ENCODE assay signal across 1 cellular context in genomic region chr4:7904942-7905341, GRCh38.
TF ChIP-seq lines count a peak whose summit lies in the region.

No MANE protein-coding gene starts in this region.

TF ChIP-seq in H1, 55 proteins besides CTCF, POLR2A, EP300 and RAD21:
- TF ChIP-seq RFX5 (IDR thresholded peaks at IDR 0.05; ENCODE audit: borderline replicate concordance, low read depth, low read length) (no peak), TBP (IDR thresholded peaks at IDR 0.05; ENCODE audit: low read depth, low read length) (no peak)
TF ChIP-seq in H1: peak in this region for 0.
